Comparison of ENCODE assay signal across 1 cellular context in the genomic region with DNA sequence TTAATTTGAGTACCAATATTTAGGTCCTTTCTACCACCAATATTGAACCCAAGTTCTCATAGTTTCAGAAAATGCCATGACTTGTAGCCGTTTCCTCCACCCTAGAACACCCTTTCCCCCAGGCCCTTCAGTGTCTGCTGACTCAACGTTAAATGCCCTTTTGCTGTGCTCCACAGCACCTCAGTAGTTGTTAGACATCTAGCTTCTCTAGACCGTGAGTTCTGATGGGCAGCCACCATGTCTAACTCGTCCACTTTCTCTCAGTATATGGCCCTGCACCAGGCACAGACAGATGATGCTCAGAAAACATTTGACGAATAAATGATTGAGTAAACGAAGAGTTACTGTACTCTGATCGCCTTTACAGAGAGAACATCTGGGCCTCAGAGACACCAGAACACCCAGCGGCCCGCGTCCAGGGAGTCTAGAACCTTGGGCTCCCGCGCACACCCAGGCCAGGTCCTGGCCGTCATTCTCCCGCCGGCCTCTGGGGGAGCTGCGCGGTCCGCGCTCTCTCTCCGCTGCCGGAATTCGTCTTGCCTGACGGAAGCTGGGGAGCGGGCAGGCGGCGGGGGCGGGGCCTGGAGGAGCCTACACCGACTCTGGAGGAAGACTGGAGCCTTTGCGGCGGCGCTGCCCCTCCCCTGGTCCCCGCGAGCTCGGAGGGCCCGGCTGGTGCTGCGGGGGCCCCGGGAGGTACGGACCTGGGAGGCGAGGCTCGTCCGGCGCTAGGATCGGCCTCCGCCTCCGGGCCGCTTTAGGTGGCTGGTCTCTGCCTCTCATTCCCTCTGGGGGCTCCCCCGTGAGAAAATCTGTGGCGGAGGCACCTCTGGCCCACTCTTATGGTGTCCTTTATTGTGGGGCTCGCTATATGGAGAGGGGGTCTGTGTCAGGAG.
TF ChIP-seq lines count a peak whose summit lies in the region.

TSS of gene NKIRAS2 (plus strand) at position 582 of the 896 bp plus-strand sequence. CDS start 1,488 bp downstream, outside the sequence.

TF ChIP-seq in HEK293, 187 proteins besides CTCF, POLR2A, EP300 and RAD21 (continued from another document and continues in another):
- TF ChIP-seq ZNF639 (tag by site-specific recombination; IDR thresholded peaks at IDR 0.05) (no peak), ZBTB48 (tag by site-specific recombination; IDR thresholded peaks at IDR 0.05) (no peak), GFI1B (tag by site-specific recombination; IDR thresholded peaks at IDR 0.05) (no peak), ZSCAN30 (tag by site-specific recombination; IDR thresholded peaks at IDR 0.05) (peak; percentile 84; the same call in 1 of the 2 replicates), ZNF157 (tag by site-specific recombination; IDR thresholded peaks at IDR 0.05) (no peak), ZNF202 (tag by site-specific recombination; IDR thresholded peaks at IDR 0.05; ENCODE audit: borderline replicate concordance) (no peak), ZNF16 (tag by site-specific recombination; IDR thresholded peaks at IDR 0.05; ENCODE audit: low read depth) (no peak), ZNF341 (tag by site-specific recombination; IDR thresholded peaks at IDR 0.05; ENCODE audit: low read depth) (0 out of 2 replicates have a peak, but pooled peaks have one; percentile 18), ZNF501 (tag by site-specific recombination; IDR thresholded peaks at IDR 0.05) (peak; percentile 71; the same call in 1 of the 2 replicates), ZNF366 (tag by site-specific recombination; conservative IDR thresholded peaks at IDR 0.05) (no peak), ZNF19 (tag by site-specific recombination; IDR thresholded peaks at IDR 0.05; ENCODE audit: low read depth) (no peak), ZNF221 (tag by site-specific recombination; IDR thresholded peaks at IDR 0.05; ENCODE audit: borderline replicate concordance) (no peak), AEBP2 (tag by site-specific recombination; IDR thresholded peaks at IDR 0.05; ENCODE audit: borderline replicate concordance) (no peak), ZNF37A (tag by site-specific recombination; IDR thresholded peaks at IDR 0.05) (no peak), TCF7L2 (IDR thresholded peaks at IDR 0.05; ENCODE audit: borderline replicate concordance, low read depth, low read length) (no peak), ZNF544 (tag by site-specific recombination; IDR thresholded peaks at IDR 0.05) (no peak), MEIS1 (CRISPR knock-in tag; IDR thresholded peaks at IDR 0.05; ENCODE audit: borderline replicate concordance) (no peak), ZNF645 (tag by site-specific recombination; IDR thresholded peaks at IDR 0.05) (no peak), ZNF148 (tag by site-specific recombination; IDR thresholded peaks at IDR 0.05; ENCODE audit: borderline replicate concordance) (no peak), ZBTB21 (tag by site-specific recombination; IDR thresholded peaks at IDR 0.05) (no peak), ZNF610 (tag by site-specific recombination; IDR thresholded peaks at IDR 0.05; ENCODE audit: borderline replicate concordance) (0 out of 2 replicates have a peak, but pooled peaks have one; percentile 27), ZNF184 (tag by site-specific recombination; IDR thresholded peaks at IDR 0.05) (no peak; the same call in 1 of the 2 replicates), ZNF140 (tag by site-specific recombination; IDR thresholded peaks at IDR 0.05) (no peak), YY1 (tag by site-specific recombination; IDR thresholded peaks at IDR 0.05) (peak; percentile 21; the same call in 1 of the 2 replicates), KLF16 (tag by site-specific recombination; IDR thresholded peaks at IDR 0.05) (peak; percentile 64; the same call in 1 of the 2 replicates), GLI2 (tag by site-specific recombination; IDR thresholded peaks at IDR 0.05; ENCODE audit: borderline replicate concordance, low read depth) (no peak)
- TF ChIP-seq, protein P1, sequence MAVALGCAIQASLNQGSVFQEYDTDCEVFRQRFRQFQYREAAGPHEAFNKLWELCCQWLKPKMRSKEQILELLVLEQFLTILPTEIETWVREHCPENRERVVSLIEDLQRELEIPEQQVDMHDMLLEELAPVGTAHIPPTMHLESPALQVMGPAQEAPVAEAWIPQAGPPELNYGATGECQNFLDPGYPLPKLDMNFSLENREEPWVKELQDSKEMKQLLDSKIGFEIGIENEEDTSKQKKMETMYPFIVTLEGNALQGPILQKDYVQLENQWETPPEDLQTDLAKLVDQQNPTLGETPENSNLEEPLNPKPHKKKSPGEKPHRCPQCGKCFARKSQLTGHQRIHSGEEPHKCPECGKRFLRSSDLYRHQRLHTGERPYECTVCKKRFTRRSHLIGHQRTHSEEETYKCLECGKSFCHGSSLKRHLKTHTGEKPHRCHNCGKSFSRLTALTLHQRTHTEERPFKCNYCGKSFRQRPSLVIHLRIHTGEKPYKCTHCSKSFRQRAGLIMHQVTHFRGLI (tag by site-specific recombination; IDR thresholded peaks at IDR 0.05): no peak
- TF ChIP-seq, protein P2, sequence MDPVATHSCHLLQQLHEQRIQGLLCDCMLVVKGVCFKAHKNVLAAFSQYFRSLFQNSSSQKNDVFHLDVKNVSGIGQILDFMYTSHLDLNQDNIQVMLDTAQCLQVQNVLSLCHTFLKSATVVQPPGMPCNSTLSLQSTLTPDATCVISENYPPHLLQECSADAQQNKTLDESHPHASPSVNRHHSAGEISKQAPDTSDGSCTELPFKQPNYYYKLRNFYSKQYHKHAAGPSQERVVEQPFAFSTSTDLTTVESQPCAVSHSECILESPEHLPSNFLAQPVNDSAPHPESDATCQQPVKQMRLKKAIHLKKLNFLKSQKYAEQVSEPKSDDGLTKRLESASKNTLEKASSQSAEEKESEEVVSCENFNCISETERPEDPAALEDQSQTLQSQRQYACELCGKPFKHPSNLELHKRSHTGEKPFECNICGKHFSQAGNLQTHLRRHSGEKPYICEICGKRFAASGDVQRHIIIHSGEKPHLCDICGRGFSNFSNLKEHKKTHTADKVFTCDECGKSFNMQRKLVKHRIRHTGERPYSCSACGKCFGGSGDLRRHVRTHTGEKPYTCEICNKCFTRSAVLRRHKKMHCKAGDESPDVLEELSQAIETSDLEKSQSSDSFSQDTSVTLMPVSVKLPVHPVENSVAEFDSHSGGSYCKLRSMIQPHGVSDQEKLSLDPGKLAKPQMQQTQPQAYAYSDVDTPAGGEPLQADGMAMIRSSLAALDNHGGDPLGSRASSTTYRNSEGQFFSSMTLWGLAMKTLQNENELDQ (tag by site-specific recombination; IDR thresholded peaks at IDR 0.05; ENCODE audit: low read depth): no peak
- TF ChIP-seq, protein P3, sequence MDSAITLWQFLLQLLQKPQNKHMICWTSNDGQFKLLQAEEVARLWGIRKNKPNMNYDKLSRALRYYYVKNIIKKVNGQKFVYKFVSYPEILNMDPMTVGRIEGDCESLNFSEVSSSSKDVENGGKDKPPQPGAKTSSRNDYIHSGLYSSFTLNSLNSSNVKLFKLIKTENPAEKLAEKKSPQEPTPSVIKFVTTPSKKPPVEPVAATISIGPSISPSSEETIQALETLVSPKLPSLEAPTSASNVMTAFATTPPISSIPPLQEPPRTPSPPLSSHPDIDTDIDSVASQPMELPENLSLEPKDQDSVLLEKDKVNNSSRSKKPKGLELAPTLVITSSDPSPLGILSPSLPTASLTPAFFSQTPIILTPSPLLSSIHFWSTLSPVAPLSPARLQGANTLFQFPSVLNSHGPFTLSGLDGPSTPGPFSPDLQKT (IDR thresholded peaks at IDR 0.05; ENCODE audit: borderline replicate concordance, low read depth, low read length): no peak
- TF ChIP-seq, protein P4, sequence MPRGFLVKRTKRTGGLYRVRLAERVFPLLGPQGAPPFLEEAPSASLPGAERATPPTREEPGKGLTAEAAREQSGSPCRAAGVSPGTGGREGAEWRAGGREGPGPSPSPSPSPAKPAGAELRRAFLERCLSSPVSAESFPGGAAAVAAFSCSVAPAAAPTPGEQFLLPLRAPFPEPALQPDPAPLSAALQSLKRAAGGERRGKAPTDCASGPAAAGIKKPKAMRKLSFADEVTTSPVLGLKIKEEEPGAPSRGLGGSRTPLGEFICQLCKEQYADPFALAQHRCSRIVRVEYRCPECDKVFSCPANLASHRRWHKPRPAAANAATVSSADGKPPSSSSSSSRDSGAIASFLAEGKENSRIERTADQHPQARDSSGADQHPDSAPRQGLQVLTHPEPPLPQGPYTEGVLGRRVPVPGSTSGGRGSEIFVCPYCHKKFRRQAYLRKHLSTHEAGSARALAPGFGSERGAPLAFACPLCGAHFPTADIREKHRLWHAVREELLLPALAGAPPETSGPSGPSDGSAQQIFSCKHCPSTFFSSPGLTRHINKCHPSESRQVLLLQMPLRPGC (tag by site-specific recombination; IDR thresholded peaks at IDR 0.05): peak; percentile 56; the same call in 1 of the 2 replicates
- TF ChIP-seq, protein P5, sequence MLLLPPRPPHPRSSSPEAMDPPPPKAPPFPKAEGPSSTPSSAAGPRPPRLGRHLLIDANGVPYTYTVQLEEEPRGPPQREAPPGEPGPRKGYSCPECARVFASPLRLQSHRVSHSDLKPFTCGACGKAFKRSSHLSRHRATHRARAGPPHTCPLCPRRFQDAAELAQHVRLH (tag by site-specific recombination; IDR thresholded peaks at IDR 0.05): 0 out of 2 replicates have a peak, but pooled peaks have one; percentile 28
- TF ChIP-seq, protein P6, sequence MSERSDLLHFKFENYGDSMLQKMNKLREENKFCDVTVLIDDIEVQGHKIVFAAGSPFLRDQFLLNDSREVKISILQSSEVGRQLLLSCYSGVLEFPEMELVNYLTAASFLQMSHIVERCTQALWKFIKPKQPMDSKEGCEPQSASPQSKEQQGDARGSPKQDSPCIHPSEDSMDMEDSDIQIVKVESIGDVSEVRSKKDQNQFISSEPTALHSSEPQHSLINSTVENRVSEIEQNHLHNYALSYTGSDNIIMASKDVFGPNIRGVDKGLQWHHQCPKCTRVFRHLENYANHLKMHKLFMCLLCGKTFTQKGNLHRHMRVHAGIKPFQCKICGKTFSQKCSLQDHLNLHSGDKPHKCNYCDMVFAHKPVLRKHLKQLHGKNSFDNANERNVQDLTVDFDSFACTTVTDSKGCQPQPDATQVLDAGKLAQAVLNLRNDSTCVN (tag by site-specific recombination; optimal IDR thresholded peaks at IDR 0.05): peak; percentile 54
- TF ChIP-seq, protein P7, sequence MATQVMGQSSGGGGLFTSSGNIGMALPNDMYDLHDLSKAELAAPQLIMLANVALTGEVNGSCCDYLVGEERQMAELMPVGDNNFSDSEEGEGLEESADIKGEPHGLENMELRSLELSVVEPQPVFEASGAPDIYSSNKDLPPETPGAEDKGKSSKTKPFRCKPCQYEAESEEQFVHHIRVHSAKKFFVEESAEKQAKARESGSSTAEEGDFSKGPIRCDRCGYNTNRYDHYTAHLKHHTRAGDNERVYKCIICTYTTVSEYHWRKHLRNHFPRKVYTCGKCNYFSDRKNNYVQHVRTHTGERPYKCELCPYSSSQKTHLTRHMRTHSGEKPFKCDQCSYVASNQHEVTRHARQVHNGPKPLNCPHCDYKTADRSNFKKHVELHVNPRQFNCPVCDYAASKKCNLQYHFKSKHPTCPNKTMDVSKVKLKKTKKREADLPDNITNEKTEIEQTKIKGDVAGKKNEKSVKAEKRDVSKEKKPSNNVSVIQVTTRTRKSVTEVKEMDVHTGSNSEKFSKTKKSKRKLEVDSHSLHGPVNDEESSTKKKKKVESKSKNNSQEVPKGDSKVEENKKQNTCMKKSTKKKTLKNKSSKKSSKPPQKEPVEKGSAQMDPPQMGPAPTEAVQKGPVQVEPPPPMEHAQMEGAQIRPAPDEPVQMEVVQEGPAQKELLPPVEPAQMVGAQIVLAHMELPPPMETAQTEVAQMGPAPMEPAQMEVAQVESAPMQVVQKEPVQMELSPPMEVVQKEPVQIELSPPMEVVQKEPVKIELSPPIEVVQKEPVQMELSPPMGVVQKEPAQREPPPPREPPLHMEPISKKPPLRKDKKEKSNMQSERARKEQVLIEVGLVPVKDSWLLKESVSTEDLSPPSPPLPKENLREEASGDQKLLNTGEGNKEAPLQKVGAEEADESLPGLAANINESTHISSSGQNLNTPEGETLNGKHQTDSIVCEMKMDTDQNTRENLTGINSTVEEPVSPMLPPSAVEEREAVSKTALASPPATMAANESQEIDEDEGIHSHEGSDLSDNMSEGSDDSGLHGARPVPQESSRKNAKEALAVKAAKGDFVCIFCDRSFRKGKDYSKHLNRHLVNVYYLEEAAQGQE (tag by site-specific recombination; IDR thresholded peaks at IDR 0.05): no peak
